ENCODE assay signal across 8 cellular contexts in genomic region chr7:149422914-149423285, GRCh38. TPM values are rescaled to one million over a fixed set of nuclear protein-coding genes. Genes with fewer than 3 reads are reported as not detected.
DNase-seq lines count a peak whose midpoint lies in the region; ATAC-seq and TF ChIP-seq lines count a peak whose summit lies in the region.

No MANE protein-coding gene starts in this region.

- H3K27ac ChIP-seq in suprapubic skin, result no peak overlapping the region

- peak overlapping the region; percentile 50 for H3K4me3 Mint-ChIP-seq in activated naive CD8-positive, alpha-beta T cell treated with anti-CD3 and anti-CD28 coated beads, Interleukin-2, amount 10 ng/mL, durations not matched to agents 7 days and 5 days

- no peak for TF ChIP-seq POLR2A in suprapubic skin (IDR thresholded peaks at IDR 0.05)

- peaks cover 12% of the 10 kb centered on the region for H3K4me1 ChIP-seq in suprapubic skin

- no peaks in the 10 kb centered on the region for H3K36me3 ChIP-seq in suprapubic skin
- no peaks in the 10 kb centered on the region for H3K36me3 ChIP-seq in MG63

- H3K36me3 Mint-ChIP-seq in activated naive CD8-positive, alpha-beta T cell treated with anti-CD3 and anti-CD28 coated beads, Interleukin-2, amount 10 ng/mL, durations not matched to agents 7 days and 5 days, result no peaks in the 10 kb centered on the region

- H3K27me3 ChIP-seq in suprapubic skin (no peaks in the 10 kb centered on the region), MG63 (no peaks in the 10 kb centered on the region)

- peak; percentile 62 for DNase-seq in activated naive CD8-positive, alpha-beta T cell treated with anti-CD3 and anti-CD28 coated beads, Interleukin-2, amount 10 ng/mL, durations not matched to agents 7 days and 5 days
- DNase-seq in left lobe of liver (ENCODE audit: low spot score), result no peak
- DNase-seq in suprapubic skin (ENCODE audit: low spot score in 2 of 2), result no peak
- DNase-seq in MG63, result no peak
- no peak for DNase-seq in NCI-H226
- DNase-seq in AG08396 (ENCODE audit: low spot score), result no peak

- no peaks in the 10 kb centered on the region for H3K4me1 Mint-ChIP-seq in activated naive CD8-positive, alpha-beta T cell treated with anti-CD3 and anti-CD28 coated beads, Interleukin-2, amount 10 ng/mL, durations not matched to agents 7 days and 5 days

- WGBS in suprapubic skin, result 9% methylated on average over 16 of the region's 34 CpGs

- H3K27me3 Mint-ChIP-seq in activated naive CD8-positive, alpha-beta T cell treated with anti-CD3 and anti-CD28 coated beads, Interleukin-2, amount 10 ng/mL, durations not matched to agents 7 days and 5 days, result peaks cover 12% of the 10 kb centered on the region

- POLR2A ChIA-PET in activated naive CD8-positive, alpha-beta T cell treated with anti-CD3 and anti-CD28 coated beads, Interleukin-2, amount 10 ng/mL, durations not matched to agents 7 days and 5 days (lab: Charles Lee), result interaction anchor here (0.9 to 1.6 kb wide), 4 partner anchors 72 to 201 kb away, joined by 4 to 5 read pairs (median 4); partner anchors contain the start of gene ZNF783

- no peak for TF ChIP-seq CTCF in suprapubic skin (IDR thresholded peaks at IDR 0.05)

- H3K9me3 Mint-ChIP-seq in activated naive CD8-positive, alpha-beta T cell treated with anti-CD3 and anti-CD28 coated beads, Interleukin-2, amount 10 ng/mL, durations not matched to agents 7 days and 5 days, result no peaks in the 10 kb centered on the region

- H3K27ac Mint-ChIP-seq in activated naive CD8-positive, alpha-beta T cell treated with anti-CD3 and anti-CD28 coated beads, Interleukin-2, amount 10 ng/mL, durations not matched to agents 7 days and 5 days, result no peak overlapping the region

- no peak for TF ChIP-seq EP300 in suprapubic skin (IDR thresholded peaks at IDR 0.05)

- H3K9me3 ChIP-seq in suprapubic skin (no peaks in the 10 kb centered on the region), MG63 (no peaks in the 10 kb centered on the region)

- H3K4me3 ChIP-seq in GM08714 (ENCODE audit: low read length), result peak overlapping the region; percentile 5; the same call in 1 of the 2 replicates
- H3K4me3 ChIP-seq in suprapubic skin, result peak overlapping the region; percentile 55
- H3K4me3 ChIP-seq in MG63, result no peak overlapping the region

- ATAC-seq in HG03558 (IDR thresholded peaks at IDR 0.05; ENCODE audit: extremely low read depth, unreplicated experiment) (peak; percentile 8), left lobe of liver (peak; percentile 43)
- ATAC-seq in activated naive CD8-positive, alpha-beta T cell treated with anti-CD3 and anti-CD28 coated beads, Interleukin-2, amount 10 ng/mL, durations not matched to agents 7 days and 5 days (ENCODE audit: low read depth), result peak; percentile 2

RNA-seq across cellular contexts. Expression of gene ZNF777, which starts 38.0 kb away (rescaled TPM):
- 10 to 100 TPM; 14.1 to 14.9 TPM for total RNA-seq in activated naive CD8-positive, alpha-beta T cell treated with anti-CD3 and anti-CD28 coated beads, Interleukin-2, amount 10 ng/mL, durations not matched to agents 7 days and 5 days
- total RNA-seq in left lobe of liver (6.5 TPM), suprapubic skin (10 to 100 TPM; 11.6 to 16.4 (median 14.9) TPM)
- total RNA-seq in MG63 (2014; rRNA removed; shearing (Covaris generic); ENCODE audit: low replicate concordance), result 10.1 and 14.8 TPM in 2 replicates
